In genomic region chr19:6373813-6374108, GRCh38 we compare ENCODE assay signal across 10 cellular contexts. TPM values are rescaled to one million over a fixed set of nuclear protein-coding genes. Genes with fewer than 3 reads are reported as not detected.
DNase-seq lines count a peak whose midpoint lies in the region; ATAC-seq, FAIRE-seq and TF ChIP-seq lines count a peak whose summit lies in the region.
"Had no signal": no experiment of that assay in that cellular context is flagged by ENCODE, and none has a peak within 500 bp of the region (broad histone marks: within the 10 kb centered on the region; RNA-seq: fewer than 3 reads in every experiment).

No MANE protein-coding gene starts in this region.

- H3K9me3 ChIP-seq in heart left ventricle (no peaks in the 10 kb centered on the region), astrocyte (ENCODE audit: insufficient read depth, low read depth, low read length) (no peaks in the 10 kb centered on the region), lower lobe of right lung (no peaks in the 10 kb centered on the region), upper lobe of left lung (no peaks in the 10 kb centered on the region)

- H3K36me3 ChIP-seq in heart left ventricle: peaks cover 0 to 27% (median 18%) of the 10 kb centered on the region in 9 donors
- H3K36me3 ChIP-seq in astrocyte (ENCODE audit: insufficient read depth, low read length): peaks cover 1% of the 10 kb centered on the region
- peaks cover 24% of the 10 kb centered on the region for H3K36me3 ChIP-seq in lower lobe of right lung
- H3K36me3 ChIP-seq in upper lobe of left lung: peaks cover 0 to 26% (median 14%) of the 10 kb centered on the region in 4 donors

- H3K27ac ChIP-seq in heart left ventricle: peak overlapping the region in 11 of 12 donors; percentile 34 to 100 (median 99)
- H3K27ac ChIP-seq in astrocyte (ENCODE audit: low read depth, low read length): peak overlapping the region; percentile 42
- H3K27ac ChIP-seq in lower lobe of right lung: peak overlapping the region; percentile 46
- peak overlapping the region; percentile 48 to 99 (median 95) for H3K27ac ChIP-seq in upper lobe of left lung

- no peak for ATAC-seq in heart left ventricle
- no peak for ATAC-seq in Right ventricle myocardium superior (ENCODE audit: poor library complexity)
- no peak for ATAC-seq in lower lobe of right lung
- no peak for ATAC-seq in upper lobe of left lung (ENCODE audit: low FRiP score in 2 of 2)
- no peak for ATAC-seq in HG03045 (IDR thresholded peaks at IDR 0.05; ENCODE audit: unreplicated experiment)
- ATAC-seq in GM18861 (IDR thresholded peaks at IDR 0.05; ENCODE audit: unreplicated experiment): no peak

- H3K36me3 Mint-ChIP-seq in astrocyte (ENCODE audit: low read depth, unreplicated experiment): peaks cover 2% of the 10 kb centered on the region

- DNase-seq in heart left ventricle: no peak
- DNase-seq in Right ventricle myocardium superior: no peak
- no peak for DNase-seq in astrocyte (ENCODE audit: low read depth)
- no peak for DNase-seq in lower lobe of right lung
- DNase-seq in upper lobe of left lung: no peak
- DNase-seq in NCI-H345 treated with DMSO at 0.1 percent for 48 hours (lab: John Stamatoyannopoulos, UW; ENCODE audit: unreplicated experiment): no peak

- intact Hi-C loops in heart left ventricle (cut with DNase I) (loop anchor here in 6 of 10 donors (1.0 to 10.0 kb wide), 9 partner anchors 19 to 469 kb away; partner anchors contain the start of genes GTF2F1 (in 4 of the 6), KHSRP (in 3 of the 6), GPR108 (in 1 of the 6) and MLLT1 (in 1 of the 6)), Right ventricle myocardium superior (cut with DNase I) (no loop called here), lower lobe of right lung (cut with DNase I) (no loop called here)

- H3K9me3 Mint-ChIP-seq in astrocyte (ENCODE audit: unreplicated experiment): no peaks in the 10 kb centered on the region

- no peaks in the 10 kb centered on the region for H3K27me3 ChIP-seq in heart left ventricle
- no peaks in the 10 kb centered on the region for H3K27me3 ChIP-seq in astrocyte (ENCODE audit: insufficient read depth, low read length)
- H3K27me3 ChIP-seq in lower lobe of right lung (ENCODE audit: low read depth): no peaks in the 10 kb centered on the region
- no peaks in the 10 kb centered on the region for H3K27me3 ChIP-seq in upper lobe of left lung

- no peak for TF ChIP-seq POLR2A in heart left ventricle (IDR thresholded peaks at IDR 0.05)
- no peak for TF ChIP-seq POLR2A in upper lobe of left lung (IDR thresholded peaks at IDR 0.05)

- peak overlapping the region; percentile 81 for H3K4me3 Mint-ChIP-seq in astrocyte (ENCODE audit: unreplicated experiment)

- H3K9ac ChIP-seq in astrocyte (ENCODE audit: low read length): peak overlapping the region; percentile 66

- TF ChIP-seq CTCF in heart left ventricle (IDR thresholded peaks at IDR 0.05) (no peak), astrocyte (IDR thresholded peaks at IDR 0.05; ENCODE audit: insufficient read depth, low read depth, low read length) (no peak), lower lobe of right lung (IDR thresholded peaks at IDR 0.05) (no peak), upper lobe of left lung (IDR thresholded peaks at IDR 0.05) (no peak)

- 31 to 47% (median 38%) methylated on average over 5 of the region's 5 CpGs for whole genome bisulfite sequencing in heart left ventricle, 4 donors
- 28 to 31% methylated on average over 5 of the region's 5 CpGs for WGBS in upper lobe of left lung, 2 donors

- peak overlapping the region; percentile 96 for H3K4me2 ChIP-seq in astrocyte (ENCODE audit: low read length)

- TF ChIP-seq EP300 in upper lobe of left lung (IDR thresholded peaks at IDR 0.05): no peak

- peaks cover 8% of the 10 kb centered on the region for H3K4me1 Mint-ChIP-seq in astrocyte (ENCODE audit: low read depth, unreplicated experiment)

- peaks cover 0 to 20% (median 7%) of the 10 kb centered on the region in 12 donors for H3K4me1 ChIP-seq in heart left ventricle
- H3K4me1 ChIP-seq in astrocyte (ENCODE audit: insufficient read depth, low read length): peaks cover 16% of the 10 kb centered on the region
- H3K4me1 ChIP-seq in lower lobe of right lung: peaks cover 7% of the 10 kb centered on the region
- H3K4me1 ChIP-seq in upper lobe of left lung: peaks cover 9 to 27% (median 12%) of the 10 kb centered on the region in 4 donors

- H3K4me3 ChIP-seq in heart left ventricle (peak overlapping the region in 11 of 12 donors; percentile 23 to 99 (median 73)), astrocyte (ENCODE audit: insufficient read depth, low read depth, low read length) (peak overlapping the region; percentile 57), lower lobe of right lung (peak overlapping the region; percentile 92), upper lobe of left lung (peak overlapping the region in 3 of 4 donors; percentile 78 to 99 (median 85))

- no peaks in the 10 kb centered on the region for H3K27me3 Mint-ChIP-seq in astrocyte (ENCODE audit: low read depth, unreplicated experiment)

- H4K20me1 ChIP-seq in astrocyte (ENCODE audit: insufficient read depth, low read length): no peaks in the 10 kb centered on the region

- FAIRE-seq in astrocyte (lab: Jason Lieb, UNC): no peak

- H3K79me2 ChIP-seq in astrocyte (ENCODE audit: insufficient read depth, low read length): no peaks in the 10 kb centered on the region

- peak overlapping the region; percentile 63 for H2AFZ ChIP-seq in astrocyte (ENCODE audit: low read depth, low read length)

- peak overlapping the region; percentile 75 for H3K27ac Mint-ChIP-seq in astrocyte (ENCODE audit: unreplicated experiment)

RNA-seq across cellular contexts. Expression of gene ALKBH7, which starts 1.2 kb away (rescaled TPM):
- total RNA-seq in heart left ventricle: 100 to 1,000 TPM in 8 of 9 donors, 10 to 100 TPM in 1; 92.4 to 214 (median 148) TPM
- polyA plus RNA-seq in heart left ventricle: 100 to 1,000 TPM; 123 to 139 TPM
- total RNA-seq in Right ventricle myocardium superior: 134 TPM
- total RNA-seq in astrocyte: 58.4 and 63.2 TPM in 2 replicates
- total RNA-seq in lower lobe of right lung: 61.5 TPM
- total RNA-seq in upper lobe of left lung: 100 to 1,000 TPM in 1 of 6 donors, 10 to 100 TPM in 5; 58.5 to 105 (median 77.0) TPM

RNA-seq across cellular contexts. Expression of gene PSPN, which starts 2.0 kb away (rescaled TPM):
- total RNA-seq in heart left ventricle: 1 to 10 TPM in 2 of 9 donors, under 1 TPM in 7; 0.24 to 1.3 (median 0.86) TPM
- 1 to 10 TPM in 1 of 2 donors, under 1 TPM in 1; 0.53 to 1.4 TPM for polyA plus RNA-seq in heart left ventricle
- total RNA-seq in Right ventricle myocardium superior: 0.75 TPM
- 2.8 and 3.0 TPM in 2 replicates for total RNA-seq in astrocyte
- total RNA-seq in lower lobe of right lung: 2.2 TPM
- 1 to 10 TPM in 5 of 6 donors, under 1 TPM in 1; 1.00 to 2.6 (median 1.5) TPM for total RNA-seq in upper lobe of left lung

RNA-seq across cellular contexts. Expression of gene CLPP, which starts 12.4 kb away (rescaled TPM):
- total RNA-seq in heart left ventricle (100 to 1,000 TPM in 2 of 9 donors, 10 to 100 TPM in 7; 57.7 to 147 (median 73.0) TPM), Right ventricle myocardium superior (79.7 TPM), astrocyte (90.5 and 93.8 TPM in 2 replicates), lower lobe of right lung (48.7 TPM), upper lobe of left lung (10 to 100 TPM; 46.1 to 93.2 (median 66.2) TPM)
- polyA plus RNA-seq in heart left ventricle: 100 to 1,000 TPM in 1 of 2 donors, 10 to 100 TPM in 1; 66.7 to 127 TPM

RNA-seq across cellular contexts. Expression of gene GTF2F1, which starts 19.2 kb away (rescaled TPM):
- 10 to 100 TPM; 20.8 to 41.8 (median 29.8) TPM for total RNA-seq in heart left ventricle
- 10 to 100 TPM; 26.9 to 58.2 TPM for polyA plus RNA-seq in heart left ventricle
- 30.5 TPM for total RNA-seq in Right ventricle myocardium superior
- total RNA-seq in astrocyte: 92.3 and 95.4 TPM in 2 replicates
- total RNA-seq in lower lobe of right lung: 49.4 TPM
- total RNA-seq in upper lobe of left lung: 10 to 100 TPM; 40.3 to 76.6 (median 51.0) TPM

RNA-seq across cellular contexts. Expression of gene ACER1, which starts 40.3 kb away (rescaled TPM):
- total RNA-seq in heart left ventricle (not detected), Right ventricle myocardium superior (not detected), astrocyte (not detected in 2 replicates), lower lobe of right lung (not detected), upper lobe of left lung (not detected)
- polyA plus RNA-seq in heart left ventricle: not detected
- total RNA-seq: omental fat pad, SK-MEL-5 had no signal

Comparison
In these comparisons a context has a peak if more than half of its experiments do, and no peak if none do; other contexts are left out.
1. intact Hi-C loops: an anchor here in heart left ventricle (1.0 to 10.0 kb wide); none called in Right ventricle myocardium superior and lower lobe of right lung.
2. H3K27ac ChIP-seq: peak in every context shown above with its lines; median percentile 99 in heart left ventricle; 95 in upper lobe of left lung; 46 in lower lobe of right lung; 42 in astrocyte.